ENCODE assay signal across 30 cellular contexts in the genomic region with DNA sequence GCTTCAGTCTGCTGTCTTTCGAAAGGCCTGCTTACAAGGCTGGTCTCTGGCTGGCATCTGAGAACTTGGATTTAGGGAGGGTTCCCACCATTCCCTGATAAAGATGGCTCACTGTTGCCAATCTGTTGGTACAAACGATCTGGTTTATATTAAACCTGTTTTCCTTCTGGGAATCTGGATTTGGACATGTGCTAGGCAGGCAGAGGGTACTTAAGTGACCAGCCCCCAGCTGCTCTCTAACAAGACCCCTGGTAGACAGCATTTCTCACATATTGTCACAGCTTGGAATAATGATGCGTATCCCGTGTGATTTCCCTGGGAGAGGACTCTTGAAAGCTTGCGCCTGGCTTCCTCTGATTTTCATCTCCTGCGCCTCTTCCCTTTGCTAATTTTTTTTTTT. TPM values are rescaled to one million over a fixed set of nuclear protein-coding genes. Genes with fewer than 3 reads are reported as not detected.
A peak's percentile ranks its signal among the peaks of the same experiment; 100 is the strongest.
DNase-seq lines count a peak whose midpoint lies in the region; ATAC-seq and TF ChIP-seq lines count a peak whose summit lies in the region.
"Had no signal": no experiment of that assay in that cellular context is flagged by ENCODE, and none has a peak within 500 bp of the region (broad histone marks: within the 10 kb centered on the region; RNA-seq: fewer than 3 reads in every experiment).

No MANE protein-coding gene starts in this region.

- peaks cover 60% of the 10 kb centered on the region for H3K4me1 Mint-ChIP-seq in CD14-positive monocyte
- peaks cover 46% of the 10 kb centered on the region for H3K4me1 Mint-ChIP-seq in WTC11
- peaks cover 20% of the 10 kb centered on the region for H3K4me1 Mint-ChIP-seq in nephron progenitor cell

- peaks cover 18% of the 10 kb centered on the region for H3K36me3 ChIP-seq in A673 (ENCODE audit: insufficient read depth, low read length, poor library complexity, severe bottlenecking)
- H3K36me3 ChIP-seq: ovary had no signal

- peak overlapping the region; percentile 12 for H3K27ac ChIP-seq in A673 (ENCODE audit: low read depth, low read length, poor library complexity, severe bottlenecking)
- H3K27ac ChIP-seq: body of pancreas, KMS-11, left lung, ovary, stomach had no signal

- H3K27me3 Mint-ChIP-seq in CD14-positive monocyte (ENCODE audit: low read depth in 3 of 3): no peaks in the 10 kb centered on the region
- H3K27me3 Mint-ChIP-seq in WTC11 (ENCODE audit: low read depth): no peaks in the 10 kb centered on the region
- no peaks in the 10 kb centered on the region for H3K27me3 Mint-ChIP-seq in nephron progenitor cell (ENCODE audit: low read depth, poor library complexity)
- H3K27me3 Mint-ChIP-seq: activated CD8-positive, alpha-beta memory T cell treated with anti-CD3 and anti-CD28 coated beads, Interleukin-2, amount 10 ng/mL, durations not matched to agents 7 days and 5 days; activated naive CD8-positive, alpha-beta T cell; activated T-helper 17 cell treated with anti-CD3 and anti-CD28 coated beads, Interleukin-2, amount 50 U/mL, for 72 hours; naive thymus-derived CD8-positive, alpha-beta T cell; type B pancreatic cell had no signal

- H3K9me3 Mint-ChIP-seq in CD14-positive monocyte (no peaks in the 10 kb centered on the region), WTC11 (no peaks in the 10 kb centered on the region), nephron progenitor cell (no peaks in the 10 kb centered on the region)
- H3K9me3 Mint-ChIP-seq: activated T-helper 17 cell treated with anti-CD3 and anti-CD28 coated beads, Interleukin-2, amount 50 U/mL, for 72 hours; mesothelial cell of epicardium; naive thymus-derived CD8-positive, alpha-beta T cell had no signal

- peaks cover 27% of the 10 kb centered on the region for H3K4me1 ChIP-seq in A673 (ENCODE audit: insufficient read depth, low read length, poor library complexity, severe bottlenecking)

- POLR2A ChIA-PET in A673 (lab: Charles Lee; ENCODE audit: low non-redundant PET) (no interaction called here), WTC11 (lab: Charles Lee) (no interaction called here)

- intact Hi-C loops in A673 (cut with micrococcal nuclease; ENCODE audit: unreplicated experiment): no loop called here
- intact Hi-C loops in CD14-positive monocyte (cut with micrococcal nuclease): no loop called here

- H3K27ac Mint-ChIP-seq in CD14-positive monocyte (peak overlapping the region in 5 of 7 donors; percentile 38 to 85 (median 50)), WTC11 (peak overlapping the region; percentile 91), nephron progenitor cell (peak overlapping the region; percentile 83)
- H3K27ac Mint-ChIP-seq: activated CD8-positive, alpha-beta memory T cell treated with anti-CD3 and anti-CD28 coated beads, Interleukin-2, amount 10 ng/mL, durations not matched to agents 7 days and 5 days; activated naive CD8-positive, alpha-beta T cell; activated T-helper 17 cell treated with anti-CD3 and anti-CD28 coated beads, Interleukin-2, amount 50 U/mL, for 72 hours; mesothelial cell of epicardium; type B pancreatic cell had no signal

- BruUV-seq in A673 (replicated peaks; lab: Mats Ljungman, UMichigan): no TSS peak

- no peaks in the 10 kb centered on the region for H3K27me3 ChIP-seq in A673 (replicated peaks; ENCODE audit: insufficient read depth, low read depth, low read length, poor library complexity)
- H3K27me3 ChIP-seq: body of pancreas, left lung, ovary, stomach had no signal

- H3K4me3 Mint-ChIP-seq in CD14-positive monocyte (no peak overlapping the region), WTC11 (no peak overlapping the region), nephron progenitor cell (no peak overlapping the region)
- H3K4me3 Mint-ChIP-seq: activated CD8-positive, alpha-beta memory T cell treated with anti-CD3 and anti-CD28 coated beads, Interleukin-2, amount 10 ng/mL, durations not matched to agents 7 days and 5 days; activated naive CD8-positive, alpha-beta T cell; activated T-helper 17 cell treated with anti-CD3 and anti-CD28 coated beads, Interleukin-2, amount 50 U/mL, for 72 hours; mesothelial cell of epicardium; naive thymus-derived CD8-positive, alpha-beta T cell; type B pancreatic cell had no signal

- no peaks in the 10 kb centered on the region for H3K9me3 ChIP-seq in A673 (ENCODE audit: low read depth, low read length, poor library complexity, severe bottlenecking)
- H3K9me3 ChIP-seq: body of pancreas, left lung, ovary, stomach had no signal

- H3K36me3 Mint-ChIP-seq in CD14-positive monocyte (peaks cover 17 to 56% of the 10 kb centered on the region in 2 donors), WTC11 (peaks cover 48% of the 10 kb centered on the region), nephron progenitor cell (ENCODE audit: low read depth) (peaks cover 73% of the 10 kb centered on the region)
- H3K36me3 Mint-ChIP-seq: activated naive CD8-positive, alpha-beta T cell had no signal

- TF ChIP-seq CTCF in A673 (conservative IDR thresholded peaks at IDR 0.05; ENCODE audit: low read depth, low read length) (no peak), CD14-positive monocyte (IDR thresholded peaks at IDR 0.05) (no peak), WTC11 (IDR thresholded peaks at IDR 0.05) (no peak), nephron progenitor cell (IDR thresholded peaks at IDR 0.05) (no peak)

- H3K4me3 ChIP-seq in A673 (ENCODE audit: low read depth, low read length, poor library complexity, severe bottlenecking): no peak overlapping the region
- H3K4me3 ChIP-seq: body of pancreas, left lung, ovary, stomach had no signal

- CTCF ChIA-PET in A673 (lab: Charles Lee): no interaction called here
- CTCF ChIA-PET in WTC11 (lab: Charles Lee): interaction anchor here (1.5 kb wide), 1 partner anchor 23 kb away, joined by 4 read pairs; no protein-coding TSS in a partner anchor

- ATAC-seq in WTC11 (no peak), GM18907 (IDR thresholded peaks at IDR 0.05; ENCODE audit: unreplicated experiment) (no peak)
- ATAC-seq: activated CD8-positive, alpha-beta memory T cell treated with anti-CD3 and anti-CD28 coated beads, Interleukin-2, amount 10 ng/mL, durations not matched to agents 7 days and 5 days; activated T-helper 17 cell treated with anti-CD3 and anti-CD28 coated beads, Interleukin-2, amount 50 U/mL, for 72 hours; body of pancreas; esophagus mucosa; left lung; naive thymus-derived CD8-positive, alpha-beta T cell; sciatic nerve had no signal

- DNase-seq in A673 (ENCODE audit: low spot score): no peak
- DNase-seq in CD14-positive monocyte (ENCODE audit: low spot score): no peak
- no peak for DNase-seq in WTC11 (ENCODE audit: low spot score)
- no peak for DNase-seq in nephron progenitor cell
- DNase-seq in HCEC 1CT: no peak
- no peak for DNase-seq in NCI-H128 (lab: John Stamatoyannopoulos, UW; ENCODE audit: unreplicated experiment)
- DNase-seq: activated CD4-positive, alpha-beta T cell treated with anti-CD3 and anti-CD28 coated beads, Interleukin-2, amount 50 U/mL, for 1 hour; activated CD8-positive, alpha-beta memory T cell treated with anti-CD3 and anti-CD28 coated beads, Interleukin-2, amount 10 ng/mL, durations not matched to agents 7 days and 5 days; body of pancreas; effector memory CD4-positive, alpha-beta T cell; foreskin melanocyte; GDM1; hypothalamus; left lung; naive thymus-derived CD8-positive, alpha-beta T cell; NCI-H1436; NCI-H69; RPMI8226; stimulated activated CD4-positive, alpha-beta T cell treated with anti-CD3 and anti-CD28 coated beads, Interleukin-15, amount 100 ng/mL, for 24 hours; stomach; T1000 had no signal

TF ChIP-seq in WTC11, 78 proteins besides CTCF, POLR2A, EP300 and RAD21:
- TF ChIP-seq JAZF1 (CRISPR knock-in tag; IDR thresholded peaks at IDR 0.05) (no peak), MYBL2 (CRISPR knock-in tag; IDR thresholded peaks at IDR 0.05) (no peak), ZNF671 (CRISPR knock-in tag; IDR thresholded peaks at IDR 0.05) (no peak), ZBTB21 (CRISPR knock-in tag; IDR thresholded peaks at IDR 0.05; ENCODE audit: borderline replicate concordance) (no peak), HMGA2 (CRISPR knock-in tag; IDR thresholded peaks at IDR 0.05) (no peak), JUN (CRISPR knock-in tag; IDR thresholded peaks at IDR 0.05) (no peak), NFYB (CRISPR knock-in tag; conservative IDR thresholded peaks at IDR 0.05; ENCODE audit: low read depth) (no peak), KAT7 (CRISPR knock-in tag; IDR thresholded peaks at IDR 0.05; ENCODE audit: borderline replicate concordance) (no peak)
- TF ChIP-seq, protein P1, sequence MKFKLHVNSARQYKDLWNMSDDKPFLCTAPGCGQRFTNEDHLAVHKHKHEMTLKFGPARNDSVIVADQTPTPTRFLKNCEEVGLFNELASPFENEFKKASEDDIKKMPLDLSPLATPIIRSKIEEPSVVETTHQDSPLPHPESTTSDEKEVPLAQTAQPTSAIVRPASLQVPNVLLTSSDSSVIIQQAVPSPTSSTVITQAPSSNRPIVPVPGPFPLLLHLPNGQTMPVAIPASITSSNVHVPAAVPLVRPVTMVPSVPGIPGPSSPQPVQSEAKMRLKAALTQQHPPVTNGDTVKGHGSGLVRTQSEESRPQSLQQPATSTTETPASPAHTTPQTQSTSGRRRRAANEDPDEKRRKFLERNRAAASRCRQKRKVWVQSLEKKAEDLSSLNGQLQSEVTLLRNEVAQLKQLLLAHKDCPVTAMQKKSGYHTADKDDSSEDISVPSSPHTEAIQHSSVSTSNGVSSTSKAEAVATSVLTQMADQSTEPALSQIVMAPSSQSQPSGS (CRISPR knock-in tag; IDR thresholded peaks at IDR 0.05; ENCODE audit: borderline replicate concordance, low read depth): no peak
- TF ChIP-seq, protein P2, sequence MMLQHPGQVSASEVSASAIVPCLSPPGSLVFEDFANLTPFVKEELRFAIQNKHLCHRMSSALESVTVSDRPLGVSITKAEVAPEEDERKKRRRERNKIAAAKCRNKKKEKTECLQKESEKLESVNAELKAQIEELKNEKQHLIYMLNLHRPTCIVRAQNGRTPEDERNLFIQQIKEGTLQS (CRISPR knock-in tag; conservative IDR thresholded peaks at IDR 0.05): no peak
- TF ChIP-seq, protein P3, sequence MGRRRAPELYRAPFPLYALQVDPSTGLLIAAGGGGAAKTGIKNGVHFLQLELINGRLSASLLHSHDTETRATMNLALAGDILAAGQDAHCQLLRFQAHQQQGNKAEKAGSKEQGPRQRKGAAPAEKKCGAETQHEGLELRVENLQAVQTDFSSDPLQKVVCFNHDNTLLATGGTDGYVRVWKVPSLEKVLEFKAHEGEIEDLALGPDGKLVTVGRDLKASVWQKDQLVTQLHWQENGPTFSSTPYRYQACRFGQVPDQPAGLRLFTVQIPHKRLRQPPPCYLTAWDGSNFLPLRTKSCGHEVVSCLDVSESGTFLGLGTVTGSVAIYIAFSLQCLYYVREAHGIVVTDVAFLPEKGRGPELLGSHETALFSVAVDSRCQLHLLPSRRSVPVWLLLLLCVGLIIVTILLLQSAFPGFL (CRISPR knock-in tag; IDR thresholded peaks at IDR 0.05; ENCODE audit: borderline replicate concordance): no peak
TF ChIP-seq in WTC11: peak in this region for 0.

RNA-seq across cellular contexts. Expression of a gene that starts 21.6 kb away (rescaled TPM):
- total RNA-seq in A673 (2021) (222 and 249 TPM in 2 replicates), WTC11 (2021) (192 to 201 TPM (median 200 TPM) in 3 replicates)
- polyA plus RNA-seq in CD14-positive monocyte: 10 to 100 TPM in 1 of 2 donors, 1 to 10 TPM in 1; 6.9 to 12.2 TPM

RNA-seq across cellular contexts. Expression of a gene that starts 34.7 kb away (rescaled TPM):
- 354 and 375 TPM in 2 replicates for total RNA-seq in A673 (2021)
- 1 to 10 TPM; 8.3 to 8.9 TPM for polyA plus RNA-seq in CD14-positive monocyte
- 202 to 299 TPM (median 285 TPM) in 3 replicates for total RNA-seq in WTC11 (2021)
